19 cellular contexts compared by ENCODE assay signal in the genomic region with DNA sequence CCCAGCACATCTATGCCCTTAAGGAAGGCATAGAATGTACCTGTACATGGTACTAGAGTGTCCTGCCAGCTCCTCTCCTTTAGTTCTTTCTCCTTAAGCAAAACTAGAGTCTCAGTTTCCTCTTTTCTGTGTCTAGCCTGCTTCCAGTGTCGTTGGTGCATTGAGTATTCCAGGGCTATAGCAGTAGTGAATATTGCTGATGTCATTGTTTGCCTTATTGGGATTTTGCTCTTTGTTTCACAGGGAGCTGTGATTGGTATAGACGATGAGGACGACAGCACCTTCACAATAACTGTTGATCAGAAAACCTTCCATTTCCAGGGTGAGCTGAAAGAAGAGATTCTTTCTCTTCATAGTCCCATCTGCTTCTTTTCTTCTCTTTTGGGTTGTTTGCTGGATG. TPM values are rescaled to one million over a fixed set of nuclear protein-coding genes. Genes with fewer than 3 reads are reported as not detected.
DNase-seq lines count a peak whose midpoint lies in the region; ATAC-seq and TF ChIP-seq lines count a peak whose summit lies in the region.
"Had no signal": no experiment of that assay in that cellular context is flagged by ENCODE, and none has a peak within 500 bp of the region (broad histone marks: within the 10 kb centered on the region; RNA-seq: fewer than 3 reads in every experiment).

No MANE protein-coding gene starts in this region.

- ATAC-seq in heart right ventricle = no peak
- no peak for ATAC-seq in HG02870 (IDR thresholded peaks at IDR 0.05; ENCODE audit: unreplicated experiment)
- ATAC-seq: activated CD8-positive, alpha-beta T cell treated with anti-CD3 and anti-CD28 coated beads for 36 hours; naive thymus-derived CD4-positive, alpha-beta T cell; stimulated activated naive B cell treated with anti-CD40 and anti-IgM and Interleukin-4, amounts not matched to agents 10 μg/mL and 1 μg/mL and 100 μg/mL, for 72 hours had no signal

- H2AFZ ChIP-seq in neural progenitor cell (replicated peaks) = no peak overlapping the region

- no peak overlapping the region for H3K9ac ChIP-seq in neural progenitor cell

- no peak overlapping the region for H3K4me2 ChIP-seq in neural progenitor cell

- H3K4me1 Mint-ChIP-seq in glutamatergic neuron (ENCODE audit: low read depth, unreplicated experiment) = peaks cover 3% of the 10 kb centered on the region
- H3K4me1 Mint-ChIP-seq in type B pancreatic cell (ENCODE audit: unreplicated experiment) = peaks cover 13% of the 10 kb centered on the region
- H3K4me1 Mint-ChIP-seq in neural progenitor cell = no peaks in the 10 kb centered on the region
- H3K4me1 Mint-ChIP-seq: activated B cell treated with CpG ODN at 0.5 μM for 24 hours had no signal

- H3K27ac Mint-ChIP-seq in glutamatergic neuron (ENCODE audit: unreplicated experiment) = peak overlapping the region; percentile 28
- H3K27ac Mint-ChIP-seq in type B pancreatic cell = peak overlapping the region; percentile 1
- H3K27ac Mint-ChIP-seq in neural progenitor cell = no peak overlapping the region
- H3K27ac Mint-ChIP-seq: activated B cell treated with CpG ODN at 0.5 μM for 24 hours; activated CD8-positive, alpha-beta T cell treated with anti-CD3 and anti-CD28 coated beads for 36 hours; stimulated activated naive B cell treated with anti-CD40 and anti-IgM and Interleukin-4, amounts not matched to agents 10 μg/mL and 1 μg/mL and 100 μg/mL, for 72 hours; T-helper 2 cell treated with Interferon-gamma antibody and Interleukin-4, amounts not matched to agents 5 μg/mL and 100 μg/mL, for 36 hours had no signal

- H3K27me3 Mint-ChIP-seq in glutamatergic neuron (ENCODE audit: unreplicated experiment) (no peaks in the 10 kb centered on the region), type B pancreatic cell (no peaks in the 10 kb centered on the region), neural progenitor cell (ENCODE audit: insufficient read depth, low read depth) (no peaks in the 10 kb centered on the region)
- H3K27me3 Mint-ChIP-seq: activated B cell treated with CpG ODN at 0.5 μM for 24 hours; activated CD8-positive, alpha-beta T cell treated with anti-CD3 and anti-CD28 coated beads for 36 hours; CD4-positive, alpha-beta memory T cell; naive thymus-derived CD4-positive, alpha-beta T cell; stimulated activated naive B cell treated with anti-CD40 and anti-IgM and Interleukin-4, amounts not matched to agents 10 μg/mL and 1 μg/mL and 100 μg/mL, for 72 hours had no signal

- H3F3A ChIP-seq in neural progenitor cell (ENCODE audit: low read depth) = no peaks in the 10 kb centered on the region

- TF ChIP-seq CTCF in left ventricle myocardium inferior (IDR thresholded peaks at IDR 0.05; ENCODE audit: borderline replicate concordance) (no peak), heart right ventricle (IDR thresholded peaks at IDR 0.05) (no peak), glutamatergic neuron (IDR thresholded peaks at IDR 0.05; ENCODE audit: partially characterized antibody, unreplicated experiment) (no peak), type B pancreatic cell (conservative IDR thresholded peaks at IDR 0.05) (no peak), neural progenitor cell (IDR thresholded peaks at IDR 0.05) (no peak)

- intact Hi-C loops in left ventricle myocardium inferior (cut with micrococcal nuclease) (no loop called here), heart right ventricle (cut with DNase I) (loop anchor here in 2 of 10 donors (5.0 kb wide), 1 partner anchor 68 kb away; no protein-coding TSS in a partner anchor)

- H3K4me1 ChIP-seq in left ventricle myocardium inferior (peaks cover 82% of the 10 kb centered on the region), heart right ventricle (peaks cover 18 to 82% (median 66%) of the 10 kb centered on the region in 9 donors), neural progenitor cell (no peaks in the 10 kb centered on the region)

- H3K4me3 Mint-ChIP-seq in glutamatergic neuron (ENCODE audit: unreplicated experiment) = no peak overlapping the region
- H3K4me3 Mint-ChIP-seq in type B pancreatic cell = peak overlapping the region; percentile 2
- no peak overlapping the region for H3K4me3 Mint-ChIP-seq in neural progenitor cell
- H3K4me3 Mint-ChIP-seq: activated B cell treated with CpG ODN at 0.5 μM for 24 hours; activated CD8-positive, alpha-beta T cell treated with anti-CD3 and anti-CD28 coated beads for 36 hours; CD4-positive, alpha-beta memory T cell; naive thymus-derived CD4-positive, alpha-beta T cell; stimulated activated naive B cell treated with anti-CD40 and anti-IgM and Interleukin-4, amounts not matched to agents 10 μg/mL and 1 μg/mL and 100 μg/mL, for 72 hours; T-helper 2 cell treated with Interferon-gamma antibody and Interleukin-4, amounts not matched to agents 5 μg/mL and 100 μg/mL, for 36 hours had no signal

- no peaks in the 10 kb centered on the region for H3K9me3 ChIP-seq in left ventricle myocardium inferior (replicated peaks)
- no peaks in the 10 kb centered on the region for H3K9me3 ChIP-seq in heart right ventricle
- H3K9me3 ChIP-seq in neural progenitor cell (ENCODE audit: low read depth) = no peaks in the 10 kb centered on the region

- H3K9me3 Mint-ChIP-seq in glutamatergic neuron (ENCODE audit: unreplicated experiment) = peaks cover 2% of the 10 kb centered on the region
- H3K9me3 Mint-ChIP-seq in type B pancreatic cell = no peaks in the 10 kb centered on the region
- H3K9me3 Mint-ChIP-seq in neural progenitor cell = no peaks in the 10 kb centered on the region
- H3K9me3 Mint-ChIP-seq: activated B cell treated with CpG ODN at 0.5 μM for 24 hours; activated CD8-positive, alpha-beta T cell treated with anti-CD3 and anti-CD28 coated beads for 36 hours; CD4-positive, alpha-beta memory T cell; naive thymus-derived CD4-positive, alpha-beta T cell; stimulated activated naive B cell treated with anti-CD40 and anti-IgM and Interleukin-4, amounts not matched to agents 10 μg/mL and 1 μg/mL and 100 μg/mL, for 72 hours; T-helper 2 cell treated with Interferon-gamma antibody and Interleukin-4, amounts not matched to agents 5 μg/mL and 100 μg/mL, for 36 hours had no signal

- H3K36me3 ChIP-seq in left ventricle myocardium inferior = no peaks in the 10 kb centered on the region
- peaks cover 0 to 9% (median 0%) of the 10 kb centered on the region in 9 donors for H3K36me3 ChIP-seq in heart right ventricle
- H3K36me3 ChIP-seq in neural progenitor cell = no peaks in the 10 kb centered on the region

- 74 to 82% methylated on average over 3 of the region's 3 CpGs for WGBS in heart right ventricle, 2 donors

- no peaks in the 10 kb centered on the region for H3K27me3 ChIP-seq in left ventricle myocardium inferior (ENCODE audit: low read depth)
- no peaks in the 10 kb centered on the region for H3K27me3 ChIP-seq in heart right ventricle
- H3K27me3 ChIP-seq in neural progenitor cell = no peaks in the 10 kb centered on the region

- H3K79me2 ChIP-seq in neural progenitor cell (ENCODE audit: low read depth) = no peaks in the 10 kb centered on the region

- H3K36me3 Mint-ChIP-seq in glutamatergic neuron (ENCODE audit: unreplicated experiment) (no peaks in the 10 kb centered on the region), type B pancreatic cell (no peaks in the 10 kb centered on the region), neural progenitor cell (no peaks in the 10 kb centered on the region)

- DNase-seq in left ventricle myocardium inferior (no peak), heart right ventricle (no peak), NCI-H460 (ENCODE audit: extremely low read depth, low read depth) (peak; percentile 30), glutamatergic neuron (no peak), type B pancreatic cell (ENCODE audit: extremely low spot score, unreplicated experiment) (no peak), neural progenitor cell (ENCODE audit: low spot score) (no peak)
- DNase-seq in stimulated activated CD4-positive, alpha-beta T cell treated with anti-CD3 and anti-CD28 coated beads, Interleukin-4, amount 100 ng/mL, for 1 hour = no peak
- DNase-seq: activated B cell treated with CpG ODN at 0.5 μM for 24 hours; activated CD8-positive, alpha-beta T cell treated with anti-CD3 and anti-CD28 coated beads for 36 hours; activated T-cell treated with anti-CD3 and anti-CD28 coated beads, Interleukin-2, amount 50 U/mL, for 1 hour; CD4-positive, alpha-beta memory T cell; foreskin melanocyte; MV-4-11; naive thymus-derived CD4-positive, alpha-beta T cell; NCI-H526 treated with DMSO at 0.1 percent for 48 hours; stimulated activated CD4-positive, alpha-beta T cell treated with anti-CD3 and anti-CD28 coated beads, Interleukin-1b, Interleukin-23, amount 100 ng/mL, for 48 hours; stimulated activated naive B cell treated with anti-CD40 and anti-IgM and Interleukin-4, amounts not matched to agents 10 μg/mL and 1 μg/mL and 100 μg/mL, for 72 hours had no signal

- H4K20me1 ChIP-seq in neural progenitor cell (ENCODE audit: low read depth) = no peaks in the 10 kb centered on the region

- H3K4me3 ChIP-seq in left ventricle myocardium inferior = no peak overlapping the region
- no peak overlapping the region for H3K4me3 ChIP-seq in heart right ventricle
- H3K4me3 ChIP-seq in neural progenitor cell = no peak overlapping the region

- H3K27ac ChIP-seq in left ventricle myocardium inferior (replicated peaks) (peak overlapping the region; percentile 17), heart right ventricle (peak overlapping the region in 1 of 10 donors; percentile 1), neural progenitor cell (no peak overlapping the region)

RNA-seq across cellular contexts. Expression of a gene that starts 52.3 kb away (rescaled TPM):
- total RNA-seq in left ventricle myocardium inferior (55.8 TPM), heart right ventricle (10 to 100 TPM; 32.5 to 77.9 (median 55.6) TPM), glutamatergic neuron (ENCODE audit: unreplicated experiment) (84.6 TPM), type B pancreatic cell (ENCODE audit: low replicate concordance) (84.9 and 88.3 TPM in 2 replicates), neural progenitor cell (ENCODE audit: low replicate concordance) (112 and 149 TPM in 2 replicates)
- 10 to 100 TPM; 42.9 to 82.9 TPM for polyA plus RNA-seq in heart right ventricle
- 47.7 and 51.0 TPM in 2 replicates for total RNA-seq in NCI-H460 (2014; rRNA removed; shearing (Covaris generic))
- polyA plus RNA-seq in NCI-H460 (2014; cell fraction: nucleus; rRNA removed) = 43.9 and 83.3 TPM in 2 replicates
